In genomic region chr4:184261246-184261645, GRCh38 we compare ENCODE assay signal across 20 cellular contexts. TPM values are rescaled to one million over a fixed set of nuclear protein-coding genes. Genes with fewer than 3 reads are reported as not detected.
DNase-seq lines count a peak whose midpoint lies in the region; TF ChIP-seq lines count a peak whose summit lies in the region.
"Had no signal": no experiment of that assay in that cellular context is flagged by ENCODE, and none has a peak within 500 bp of the region (broad histone marks: within the 10 kb centered on the region; RNA-seq: fewer than 3 reads in every experiment).

No MANE protein-coding gene starts in this region.

- no peaks in the 10 kb centered on the region for H3K36me3 Mint-ChIP-seq in activated CD4-positive, alpha-beta T cell treated with anti-CD3 and anti-CD28 coated beads, Interleukin-2, amount 10 ng/mL, durations not matched to agents 24 days and 14 days (ENCODE audit: low read depth)
- H3K36me3 Mint-ChIP-seq: CD4-positive, CD25-positive, alpha-beta regulatory T cell; CD8-positive, alpha-beta memory T cell had no signal

- H3K4me1 Mint-ChIP-seq in activated CD4-positive, alpha-beta T cell treated with anti-CD3 and anti-CD28 coated beads, Interleukin-2, amount 10 ng/mL, durations not matched to agents 24 days and 14 days = peaks cover 30% of the 10 kb centered on the region

- no peak overlapping the region for H3K4me3 Mint-ChIP-seq in activated CD4-positive, alpha-beta T cell treated with anti-CD3 and anti-CD28 coated beads, Interleukin-2, amount 10 ng/mL, durations not matched to agents 24 days and 14 days
- H3K4me3 Mint-ChIP-seq: CD4-positive, CD25-positive, alpha-beta regulatory T cell; CD8-positive, alpha-beta memory T cell; H9 had no signal

- no peak overlapping the region for H3K27ac Mint-ChIP-seq in activated CD4-positive, alpha-beta T cell treated with anti-CD3 and anti-CD28 coated beads, Interleukin-2, amount 10 ng/mL, durations not matched to agents 24 days and 14 days
- H3K27ac Mint-ChIP-seq: CD4-positive, CD25-positive, alpha-beta regulatory T cell; CD8-positive, alpha-beta memory T cell; H9 had no signal

- H3K9ac ChIP-seq in Karpas-422 (ENCODE audit: low read length) = no peak overlapping the region
- H3K9ac ChIP-seq in colonic mucosa (ENCODE audit: low read depth in 2 of 2, low read length in 2 of 2) = no peak overlapping the region

- H3K27me3 ChIP-seq in Karpas-422 (ENCODE audit: low read length) (no peaks in the 10 kb centered on the region), colonic mucosa (no peaks in the 10 kb centered on the region), spleen (replicated peaks in 1 of 7) (no peaks in the 10 kb centered on the region)
- H3K27me3 ChIP-seq: BE2C had no signal

- H3K27me3 Mint-ChIP-seq in activated CD4-positive, alpha-beta T cell treated with anti-CD3 and anti-CD28 coated beads, Interleukin-2, amount 10 ng/mL, durations not matched to agents 24 days and 14 days = no peaks in the 10 kb centered on the region
- H3K27me3 Mint-ChIP-seq: CD4-positive, CD25-positive, alpha-beta regulatory T cell had no signal

- H3K27ac ChIP-seq in Karpas-422 (ENCODE audit: low read length) = no peak overlapping the region
- no peak overlapping the region for H3K27ac ChIP-seq in colonic mucosa
- H3K27ac ChIP-seq in spleen = peak overlapping the region in 3 of 8 donors; percentile 1 to 61 (median 35)

- H2AFZ ChIP-seq in Karpas-422 (ENCODE audit: low read length) = no peak overlapping the region

- H3K9me2 ChIP-seq in Karpas-422 (replicated peaks; ENCODE audit: insufficient read depth, low read length) = no peaks in the 10 kb centered on the region

- peaks cover 29% of the 10 kb centered on the region for H3K4me1 ChIP-seq in Karpas-422 (ENCODE audit: low read length)
- no peaks in the 10 kb centered on the region for H3K4me1 ChIP-seq in colonic mucosa
- H3K4me1 ChIP-seq in spleen = peaks cover 3 to 28% (median 22%) of the 10 kb centered on the region in 6 donors
- H3K4me1 ChIP-seq: BE2C had no signal

- no peaks in the 10 kb centered on the region for H3K9me3 Mint-ChIP-seq in activated CD4-positive, alpha-beta T cell treated with anti-CD3 and anti-CD28 coated beads, Interleukin-2, amount 10 ng/mL, durations not matched to agents 24 days and 14 days
- H3K9me3 Mint-ChIP-seq: CD4-positive, CD25-positive, alpha-beta regulatory T cell; CD8-positive, alpha-beta memory T cell; H9 had no signal

- H3K36me3 ChIP-seq in Karpas-422 (ENCODE audit: insufficient read depth, low read length) (no peaks in the 10 kb centered on the region), colonic mucosa (no peaks in the 10 kb centered on the region), spleen (no peaks in the 10 kb centered on the region)
- H3K36me3 ChIP-seq: BE2C had no signal

- H3K4me3 ChIP-seq in Karpas-422 (ENCODE audit: low read length) (no peak overlapping the region), colonic mucosa (no peak overlapping the region), spleen (no peak overlapping the region)
- H3K4me3 ChIP-seq: GM12878 had no signal

- H3K9me3 ChIP-seq in Karpas-422 (ENCODE audit: low read length) (no peaks in the 10 kb centered on the region), colonic mucosa (no peaks in the 10 kb centered on the region), spleen (no peaks in the 10 kb centered on the region)
- H3K9me3 ChIP-seq: BE2C had no signal

- intact Hi-C loops in activated CD4-positive, alpha-beta T cell treated with anti-CD3 and anti-CD28 coated beads, Interleukin-2, amount 10 ng/mL, durations not matched to agents 24 days and 14 days (cut with micrococcal nuclease) = loop anchor here (5.0 to 10.0 kb wide), 3 partner anchors 321 to 704 kb away; partner anchors contain the start of gene ACSL1
- intact Hi-C loops in colonic mucosa (cut with DNase I) (no loop called here), spleen (cut with DNase I; ENCODE audit: low total_unique reads) (loop anchor here (10.0 kb wide), 2 partner anchors 214 to 464 kb away; partner anchors contain the start of gene IRF2)

- TF ChIP-seq CTCF in colonic mucosa (IDR thresholded peaks at IDR 0.05) = no peak
- TF ChIP-seq CTCF in GM20000 (IDR thresholded peaks at IDR 0.05; ENCODE audit: extremely low read depth, missing control alignments) = no peak
- no peak for TF ChIP-seq CTCF in spleen (IDR thresholded peaks at IDR 0.05 in 8 of 11, conservative IDR thresholded peaks at IDR 0.05 in 3 of 11)

- no peak for TF ChIP-seq POLR2A in spleen (IDR thresholded peaks at IDR 0.05)

- H4K20me1 ChIP-seq in Karpas-422 (ENCODE audit: insufficient read depth, low read depth, low read length) = no peaks in the 10 kb centered on the region

- no peak overlapping the region for H3K4me2 ChIP-seq in Karpas-422 (ENCODE audit: low read depth, low read length, poor library complexity, severe bottlenecking)

- no peaks in the 10 kb centered on the region for H3K79me2 ChIP-seq in Karpas-422 (ENCODE audit: low read length)

- DNase-seq in activated CD4-positive, alpha-beta T cell treated with anti-CD3 and anti-CD28 coated beads, Interleukin-2, amount 10 ng/mL, durations not matched to agents 24 days and 14 days = peak; percentile 48
- DNase-seq in activated CD4-positive, alpha-beta T cell treated with anti-CD3 and anti-CD28 coated beads, Interleukin-2, amount 50 U/mL, for 48 hours = no peak
- peak; percentile 52 for DNase-seq in Karpas-422
- DNase-seq in colonic mucosa = peak; percentile 7
- no peak for DNase-seq in GM20000 (ENCODE audit: low spot score)
- no peak for DNase-seq in spleen
- DNase-seq: BE2C; C1 segment of cervical spinal cord; CD4-positive, CD25-positive, alpha-beta regulatory T cell; CD8-positive, alpha-beta memory T cell; COR-L47; DMS 273 treated with DMSO at 0.1 percent for 48 hours; DMS53; DND-41; EL; H9 had no signal

- WGBS in spleen, 5 donors = 48 to 78% (median 59%) methylated on average over 5 of the region's 5 CpGs

RNA-seq across cellular contexts. Expression of gene ENPP6, which starts 43.6 kb away (rescaled TPM):
- 0.61 and 1.2 TPM in 2 replicates for total RNA-seq in activated CD4-positive, alpha-beta T cell treated with anti-CD3 and anti-CD28 coated beads, Interleukin-2, amount 10 ng/mL, durations not matched to agents 24 days and 14 days
- not detected in 2 replicates for total RNA-seq in Karpas-422 (2014; rRNA removed; shearing (Covaris generic); ENCODE audit: low replicate concordance)
- total RNA-seq in colonic mucosa = under 1 TPM; 0.27 to 0.53 TPM
- total RNA-seq in spleen = 1 to 10 TPM in 5 of 7 donors, under 1 TPM in 2; 0.74 to 2.4 (median 1.2) TPM
- 1 to 10 TPM in 1 of 3 donors, under 1 TPM in 2; 0.23 to 1.3 (median 0.33) TPM for polyA plus RNA-seq in spleen
- total RNA-seq: A172; CD4-positive, CD25-positive, alpha-beta regulatory T cell; G401; H9; HepG2 had no signal
- polyA plus RNA-seq: CD4-positive, CD25-positive, alpha-beta regulatory T cell; CD8-positive, alpha-beta memory T cell; HepG2 had no signal

Comparison
In these comparisons a context has a peak if more than half of its experiments do, and no peak if none do; other contexts are left out.
1. DNase-seq: peak in activated CD4-positive, alpha-beta T cell treated with anti-CD3 and anti-CD28 coated beads, Interleukin-2, amount 10 ng/mL, durations not matched to agents 24 days and 14 days (single experiment), Karpas-422 (single experiment) and colonic mucosa (single experiment); none in activated CD4-positive, alpha-beta T cell treated with anti-CD3 and anti-CD28 coated beads, Interleukin-2, amount 50 U/mL, for 48 hours (0 of 2), GM20000 (single experiment) and spleen (single experiment).